16 cellular contexts compared by ENCODE assay signal in genomic region chr10:105807930-105808587, GRCh38.
"Had no signal": no experiment of that assay in that cellular context is flagged by ENCODE, and none has a peak within 500 bp of the region (broad histone marks: within the 10 kb centered on the region; RNA-seq: fewer than 3 reads in every experiment).

No MANE protein-coding gene starts in this region.

- H3K27me3 ChIP-seq: adrenal gland, right lobe of liver, suprapubic skin had no signal

- H3K4me3 ChIP-seq: adrenal gland, lower lobe of right lung, psoas muscle, right lobe of liver, suprapubic skin had no signal

- H3K36me3 ChIP-seq: adrenal gland, lower lobe of right lung, right lobe of liver, suprapubic skin, WERI-Rb-1 had no signal

- H3K4me1 Mint-ChIP-seq: activated CD4-positive, alpha-beta memory T cell treated with anti-CD3 and anti-CD28 coated beads, Interleukin-2, amount 10 ng/mL, durations not matched to agents 7 days and 5 days; activated naive CD4-positive, alpha-beta T cell treated with anti-CD3 and anti-CD28 coated beads, Interleukin-2, amount 50 U/mL, for 24 hours; mesothelial cell of epicardium; nephron progenitor cell had no signal

- H3K4me3 Mint-ChIP-seq: activated CD4-positive, alpha-beta memory T cell treated with anti-CD3 and anti-CD28 coated beads, Interleukin-2, amount 10 ng/mL, durations not matched to agents 7 days and 5 days; activated naive CD4-positive, alpha-beta T cell treated with anti-CD3 and anti-CD28 coated beads, Interleukin-2, amount 50 U/mL, for 24 hours; activated T-cell treated with anti-CD3 and anti-CD28 coated beads, Interleukin-2, amount 50 U/mL, for 4 hours; mesothelial cell of epicardium; nephron progenitor cell had no signal

- H3K36me3 Mint-ChIP-seq: activated naive CD4-positive, alpha-beta T cell treated with anti-CD3 and anti-CD28 coated beads, Interleukin-2, amount 50 U/mL, for 24 hours; mesothelial cell of epicardium had no signal

- ATAC-seq: activated T-cell treated with anti-CD3 and anti-CD28 coated beads, Interleukin-2, amount 50 U/mL, for 4 hours; lower lobe of right lung; psoas muscle; stimulated activated naive CD8-positive, alpha-beta T cell treated with anti-CD3 and anti-CD28 coated beads, Interleukin-15, Interleukin-2, amounts not matched to agents 100 U/mL and 50 U/mL, for 24 hours had no signal

- H3K9me3 ChIP-seq: adrenal gland, lower lobe of right lung, psoas muscle, right lobe of liver had no signal

- H3K27me3 Mint-ChIP-seq: activated CD4-positive, alpha-beta memory T cell treated with anti-CD3 and anti-CD28 coated beads, Interleukin-2, amount 10 ng/mL, durations not matched to agents 7 days and 5 days; activated naive CD4-positive, alpha-beta T cell treated with anti-CD3 and anti-CD28 coated beads, Interleukin-2, amount 50 U/mL, for 24 hours had no signal

- H3K27ac ChIP-seq: adrenal gland, lower lobe of right lung, psoas muscle, right lobe of liver, suprapubic skin, WERI-Rb-1 had no signal

- H3K27ac Mint-ChIP-seq: activated CD4-positive, alpha-beta memory T cell treated with anti-CD3 and anti-CD28 coated beads, Interleukin-2, amount 10 ng/mL, durations not matched to agents 7 days and 5 days; activated naive CD4-positive, alpha-beta T cell treated with anti-CD3 and anti-CD28 coated beads, Interleukin-2, amount 50 U/mL, for 24 hours; mesothelial cell of epicardium; nephron progenitor cell had no signal

- DNase-seq: activated CD4-positive, alpha-beta memory T cell treated with anti-CD3 and anti-CD28 coated beads, Interleukin-2, amount 10 ng/mL, durations not matched to agents 7 days and 5 days; activated effector memory CD4-positive, alpha-beta T cell treated with Interleukin-2 at 50 U/mL for 16 hours; activated T-cell treated with anti-CD3 and anti-CD28 coated beads, Interleukin-2, amount 50 U/mL, for 4 hours; adrenal gland; head of caudate nucleus; kidney glomerular epithelial cell; lower lobe of right lung; nephron progenitor cell; psoas muscle; right lobe of liver; stimulated activated naive CD8-positive, alpha-beta T cell treated with anti-CD3 and anti-CD28 coated beads, Interleukin-15, Interleukin-2, amounts not matched to agents 100 U/mL and 50 U/mL, for 24 hours; trophoblast cell; WERI-Rb-1 had no signal

- H3K4me1 ChIP-seq: adrenal gland, lower lobe of right lung, psoas muscle, right lobe of liver, suprapubic skin had no signal

- H3K9me3 Mint-ChIP-seq: activated naive CD4-positive, alpha-beta T cell treated with anti-CD3 and anti-CD28 coated beads, Interleukin-2, amount 50 U/mL, for 24 hours; activated T-cell treated with anti-CD3 and anti-CD28 coated beads, Interleukin-2, amount 50 U/mL, for 4 hours had no signal
